Comparison of ENCODE assay signal across 8 cellular contexts in genomic region chr14:31025335-31026075, GRCh38. TPM values are rescaled to one million over a fixed set of nuclear protein-coding genes. Genes with fewer than 3 reads are reported as not detected.
DNase-seq lines count a peak whose midpoint lies in the region; ATAC-seq lines count a peak whose summit lies in the region.

TSS of gene AP4S1 (plus strand) at chr14:31025649. CDS start at chr14:31066197, 40,548 bp downstream.

- DNase-seq in COR-L47 (lab: John Stamatoyannopoulos, UW), result peak; percentile 47
- peak; percentile 29 for DNase-seq in NCI-H1105 treated with DMSO at 0.1 percent for 48 hours (lab: John Stamatoyannopoulos, UW)
- DNase-seq in activated CD4-positive, alpha-beta T cell treated with anti-CD3 and anti-CD28 coated beads for 24 hours (ENCODE audit: low read depth in 2 of 2), result peak; percentile 7 to 25
- DNase-seq in cerebellum (ENCODE audit: low spot score), result peak; percentile 34
- DNase-seq in left kidney (ENCODE audit: low read depth, low spot score), result peak; percentile 79
- peak; percentile 43 for DNase-seq in stimulated activated CD4-positive, alpha-beta T cell treated with anti-CD3 and anti-CD28 coated beads, Interleukin-1b, Interleukin-23, amount 100 ng/mL, for 48 hours
- DNase-seq in dedifferentiated amniotic fluid mesenchymal stem cell (ENCODE audit: extremely low spot score), result no peak

- ATAC-seq in GM21576 (IDR thresholded peaks at IDR 0.05; ENCODE audit: unreplicated experiment), result peak; percentile 15

RNA-seq across cellular contexts. Expression of gene AP4S1, which starts in this region (rescaled TPM):
- 25.5 TPM for total RNA-seq in cerebellum
